ENCODE assay signal across 32 cellular contexts in genomic region chr22:41810022-41810421, GRCh38.
"Had no signal": no experiment of that assay in that cellular context is flagged by ENCODE, and none has a peak within 500 bp of the region (broad histone marks: within the 10 kb centered on the region; RNA-seq: fewer than 3 reads in every experiment).

No MANE protein-coding gene starts in this region.

- H3K4me3 Mint-ChIP-seq: activated CD4-positive, alpha-beta T cell treated with anti-CD3 and anti-CD28 coated beads, Interleukin-2, amount 10 ng/mL, durations not matched to agents 7 days and 5 days; activated CD8-positive, alpha-beta T cell treated with anti-CD3 and anti-CD28 coated beads for 36 hours; activated naive CD8-positive, alpha-beta T cell treated with anti-CD3 and anti-CD28 coated beads, Interleukin-2, amount 10 ng/mL, durations not matched to agents 7 days and 5 days; activated T-cell treated with anti-CD3 and anti-CD28 coated beads, Interleukin-2, amount 50 U/mL, for 4 hours; activated T-helper 17 cell treated with anti-CD3 and anti-CD28 coated beads, Interleukin-2, amount 50 U/mL, for 72 hours; brain; dendritic cell treated with granulocyte-macrophage colony-stimulating factor and Interleukin-4, amounts not matched to agents 40 ng/mL and 50 ng/mL, for 4 days; endodermal cell; WTC11 had no signal

- H3K27ac ChIP-seq: ascending aorta, breast epithelium, coronary artery, dorsolateral prefrontal cortex, esophagus muscularis mucosa, foreskin keratinocyte, gastroesophageal sphincter, heart right ventricle, VCaP had no signal

- H3K27me3 ChIP-seq: ascending aorta, breast epithelium, cardiac muscle cell, dorsolateral prefrontal cortex, esophagus muscularis mucosa, foreskin keratinocyte, gastroesophageal sphincter, heart right ventricle had no signal

- ATAC-seq: activated CD8-positive, alpha-beta T cell treated with anti-CD3 and anti-CD28 coated beads for 36 hours; activated naive CD4-positive, alpha-beta T cell treated with anti-CD3 and anti-CD28 coated beads, Interleukin-2, amount 50 U/mL, for 72 hours; activated T-cell treated with anti-CD3 and anti-CD28 coated beads, Interleukin-2, amount 50 U/mL, for 4 hours; activated T-helper 17 cell treated with anti-CD3 and anti-CD28 coated beads, Interleukin-2, amount 50 U/mL, for 72 hours; foreskin keratinocyte; gastroesophageal sphincter; heart right ventricle; WTC11 had no signal

- H3K9me3 Mint-ChIP-seq: activated CD4-positive, alpha-beta T cell treated with anti-CD3 and anti-CD28 coated beads, Interleukin-2, amount 10 ng/mL, durations not matched to agents 7 days and 5 days; activated CD8-positive, alpha-beta T cell treated with anti-CD3 and anti-CD28 coated beads for 36 hours; activated naive CD4-positive, alpha-beta T cell treated with anti-CD3 and anti-CD28 coated beads, Interleukin-2, amount 50 U/mL, for 72 hours; activated naive CD8-positive, alpha-beta T cell treated with anti-CD3 and anti-CD28 coated beads, Interleukin-2, amount 10 ng/mL, durations not matched to agents 7 days and 5 days; activated T-cell treated with anti-CD3 and anti-CD28 coated beads, Interleukin-2, amount 50 U/mL, for 4 hours; activated T-helper 17 cell treated with anti-CD3 and anti-CD28 coated beads, Interleukin-2, amount 50 U/mL, for 72 hours; brain; dendritic cell treated with granulocyte-macrophage colony-stimulating factor and Interleukin-4, amounts not matched to agents 40 ng/mL and 50 ng/mL, for 4 days; endodermal cell; WTC11 had no signal

- H3K4me3 ChIP-seq: ascending aorta, breast epithelium, cardiac muscle cell, coronary artery, dorsolateral prefrontal cortex, esophagus muscularis mucosa, gastroesophageal sphincter, heart right ventricle had no signal

- H3K4me1 Mint-ChIP-seq: activated T-helper 17 cell treated with anti-CD3 and anti-CD28 coated beads, Interleukin-2, amount 50 U/mL, for 72 hours; brain; endodermal cell had no signal

- DNase-seq: activated CD4-positive, alpha-beta T cell treated with anti-CD3 and anti-CD28 coated beads for 1 hour; activated CD4-positive, alpha-beta T cell treated with anti-CD3 and anti-CD28 coated beads for 4 hours; activated CD4-positive, alpha-beta T cell treated with anti-CD3 and anti-CD28 coated beads, Interleukin-2, amount 10 ng/mL, durations not matched to agents 7 days and 5 days; activated CD4-positive, alpha-beta T cell treated with anti-CD3 and anti-CD28 coated beads, Interleukin-2, amount 50 U/mL, for 48 hours; activated CD8-positive, alpha-beta memory T cell treated with anti-CD3 and anti-CD28 coated beads for 24 hours; activated CD8-positive, alpha-beta T cell treated with anti-CD3 and anti-CD28 coated beads for 36 hours; activated effector memory CD4-positive, alpha-beta T cell treated with Interleukin-2 at 50 U/mL for 16 hours; activated gamma-delta T cell treated with Interleukin-2 at 50 U/mL for 16 hours; activated naive CD4-positive, alpha-beta T cell treated with Interleukin-2 at 50 U/mL for 16 hours; activated naive CD8-positive, alpha-beta T cell treated with anti-CD3 and anti-CD28 coated beads, Interleukin-2, amount 10 ng/mL, durations not matched to agents 7 days and 5 days; activated T-cell treated with anti-CD3 and anti-CD28 coated beads, Interleukin-2, amount 50 U/mL, for 4 hours; central memory CD4-positive, alpha-beta T cell; cerebellar nuclear complex; dorsolateral prefrontal cortex; effector memory CD4-positive, alpha-beta T cell; endodermal cell; erythroblast; foreskin keratinocyte; heart right ventricle; T-helper 2 cell had no signal

- H3K27me3 Mint-ChIP-seq: activated CD4-positive, alpha-beta T cell treated with anti-CD3 and anti-CD28 coated beads, Interleukin-2, amount 10 ng/mL, durations not matched to agents 7 days and 5 days; activated CD8-positive, alpha-beta T cell treated with anti-CD3 and anti-CD28 coated beads for 36 hours; activated naive CD8-positive, alpha-beta T cell treated with anti-CD3 and anti-CD28 coated beads, Interleukin-2, amount 10 ng/mL, durations not matched to agents 7 days and 5 days; activated T-helper 17 cell treated with anti-CD3 and anti-CD28 coated beads, Interleukin-2, amount 50 U/mL, for 72 hours; dendritic cell treated with granulocyte-macrophage colony-stimulating factor and Interleukin-4, amounts not matched to agents 40 ng/mL and 50 ng/mL, for 4 days had no signal

- H3K9me3 ChIP-seq: ascending aorta, breast epithelium, esophagus muscularis mucosa, gastroesophageal sphincter, heart right ventricle had no signal

- H3K27ac Mint-ChIP-seq: activated CD4-positive, alpha-beta T cell treated with anti-CD3 and anti-CD28 coated beads, Interleukin-2, amount 10 ng/mL, durations not matched to agents 7 days and 5 days; activated CD8-positive, alpha-beta T cell treated with anti-CD3 and anti-CD28 coated beads for 36 hours; activated naive CD8-positive, alpha-beta T cell treated with anti-CD3 and anti-CD28 coated beads, Interleukin-2, amount 10 ng/mL, durations not matched to agents 7 days and 5 days; brain; dendritic cell treated with granulocyte-macrophage colony-stimulating factor and Interleukin-4, amounts not matched to agents 40 ng/mL and 50 ng/mL, for 4 days; endodermal cell had no signal

- H3K36me3 Mint-ChIP-seq: activated naive CD4-positive, alpha-beta T cell treated with anti-CD3 and anti-CD28 coated beads, Interleukin-2, amount 50 U/mL, for 72 hours had no signal

- H3K36me3 ChIP-seq: breast epithelium had no signal

- H3K4me1 ChIP-seq: ascending aorta, breast epithelium, esophagus muscularis mucosa, foreskin keratinocyte, gastroesophageal sphincter, heart right ventricle had no signal
